37 cellular contexts compared by ENCODE assay signal in the genomic region with DNA sequence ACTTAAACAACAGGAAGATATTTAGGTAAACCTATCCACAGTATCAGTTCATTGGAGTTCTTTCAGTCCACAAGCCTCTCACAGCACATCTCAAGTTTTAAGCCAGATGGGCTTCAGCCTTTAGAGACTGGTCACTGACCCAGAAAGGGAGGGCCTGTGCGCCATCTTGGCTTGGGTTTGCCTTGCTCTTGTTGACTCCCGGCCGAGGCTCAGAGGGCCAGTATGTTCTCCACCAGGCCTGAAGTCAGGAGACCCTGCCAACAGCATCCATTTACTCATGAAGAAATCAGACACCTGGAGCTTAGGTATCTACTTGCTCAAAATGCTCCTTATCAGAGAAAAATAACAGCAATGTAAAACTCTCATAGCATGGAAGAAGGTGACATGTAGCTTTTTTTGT. TPM values are rescaled to one million over a fixed set of nuclear protein-coding genes. Genes with fewer than 3 reads are reported as not detected.
"Had no signal": no experiment of that assay in that cellular context is flagged by ENCODE, and none has a peak within 500 bp of the region (broad histone marks: within the 10 kb centered on the region; RNA-seq: fewer than 3 reads in every experiment).

No MANE protein-coding gene starts in this region.

- H3K9ac ChIP-seq: KMS-11 had no signal

- H3K9me3 Mint-ChIP-seq: activated naive CD4-positive, alpha-beta T cell treated with anti-CD3 and anti-CD28 coated beads for 36 hours; activated naive CD4-positive, alpha-beta T cell treated with anti-CD3 and anti-CD28 coated beads, Interleukin-2, amount 50 U/mL, for 72 hours; activated T-cell treated with anti-CD3 and anti-CD28 coated beads, Interleukin-2, amount 50 U/mL, for 24 hours; activated T-helper 2 cell treated with anti-CD3 and anti-CD28 coated beads, Interferon-gamma antibody, Interleukin-2, Interleukin-4, amounts not matched to agents 10 μg/mL and 5 μg/mL and 100 μg/mL, durations not matched to agents 14 hours and 24 hours and 36 hours; T-cell had no signal

- H3K27me3 ChIP-seq: Peyer's patch had no signal

- H3K4me3 ChIP-seq: adrenal gland, Peyer's patch had no signal

- DNase-seq: activated CD4-positive, alpha-beta T cell treated with anti-CD3 and anti-CD28 coated beads for 1 hour; activated CD4-positive, alpha-beta T cell treated with anti-CD3 and anti-CD28 coated beads for 48 hours; activated CD4-positive, alpha-beta T cell treated with anti-CD3 and anti-CD28 coated beads, Interleukin-2, amount 50 U/mL, for 4 hours; activated CD4-positive, CD25-positive, alpha-beta regulatory T cell; activated CD8-positive, alpha-beta T cell treated with anti-CD3 and anti-CD28 coated beads, Interleukin-2, amount 10 ng/mL, durations not matched to agents 7 days and 5 days; activated gamma-delta T cell; activated naive CD4-positive, alpha-beta T cell treated with anti-CD3 and anti-CD28 coated beads for 36 hours; activated T-cell treated with anti-CD3 and anti-CD28 coated beads, Interleukin-2, amount 50 U/mL, for 24 hours; adrenal gland; anterior cingulate cortex; brain microvascular endothelial cell; MM.1S; MV-4-11; NCI-H1092; NCI-H1436 treated with DMSO at 0.1 percent for 48 hours; NCI-H187; NCI-H2029 treated with DMSO at 0.1 percent for 48 hours; NCI-H2107; NCI-H2171; NCI-H510A; NCI-H526; NCI-H748 treated with DMSO at 0.1 percent for 48 hours; NK-92 treated with Interleukin-12 subunit alpha and Interleukin-12 subunit beta, amount 100 ng/mL, for 24 hours; PC-3; Peyer's patch; RPMI8226; SHP77 treated with DMSO at 0.1 percent for 48 hours; T-cell; T-helper 17 cell; T-helper 9 cell; WERI-Rb-1 had no signal

- H3K4me3 Mint-ChIP-seq: activated CD8-positive, alpha-beta T cell treated with anti-CD3 and anti-CD28 coated beads, Interleukin-2, amount 10 ng/mL, durations not matched to agents 7 days and 5 days; activated naive CD4-positive, alpha-beta T cell treated with anti-CD3 and anti-CD28 coated beads for 36 hours; activated T-cell treated with anti-CD3 and anti-CD28 coated beads, Interleukin-2, amount 50 U/mL, for 24 hours; T-cell; T-helper 17 cell had no signal

- H3K36me3 Mint-ChIP-seq: T-cell had no signal

- H3K36me3 ChIP-seq: adrenal gland, brain microvascular endothelial cell, Peyer's patch, WERI-Rb-1 had no signal

- H3K27ac Mint-ChIP-seq: activated CD8-positive, alpha-beta T cell treated with anti-CD3 and anti-CD28 coated beads, Interleukin-2, amount 10 ng/mL, durations not matched to agents 7 days and 5 days; activated naive CD4-positive, alpha-beta T cell treated with anti-CD3 and anti-CD28 coated beads for 36 hours; activated naive CD4-positive, alpha-beta T cell treated with anti-CD3 and anti-CD28 coated beads, Interleukin-2, amount 50 U/mL, for 72 hours; activated T-cell treated with anti-CD3 and anti-CD28 coated beads, Interleukin-2, amount 50 U/mL, for 24 hours; activated T-helper 2 cell treated with anti-CD3 and anti-CD28 coated beads, Interferon-gamma antibody, Interleukin-2, Interleukin-4, amounts not matched to agents 10 μg/mL and 5 μg/mL and 100 μg/mL, durations not matched to agents 14 hours and 24 hours and 36 hours; T-cell; T-helper 17 cell had no signal

- H3K9me3 ChIP-seq: adrenal gland, Peyer's patch had no signal

- H3K27ac ChIP-seq: adrenal gland, brain microvascular endothelial cell, KMS-11, WERI-Rb-1 had no signal

- ATAC-seq: activated CD8-positive, alpha-beta T cell treated with anti-CD3 and anti-CD28 coated beads, Interleukin-2, amount 10 ng/mL, durations not matched to agents 7 days and 5 days; activated naive CD4-positive, alpha-beta T cell treated with anti-CD3 and anti-CD28 coated beads, Interleukin-2, amount 50 U/mL, for 72 hours; PC-3; SK-N-SH treated with all-trans-retinoic acid at 6 μM for 48 hours; T-cell; T-helper 17 cell had no signal

- H3K4me1 ChIP-seq: adrenal gland had no signal

- H3K4me2 ChIP-seq: KMS-11 had no signal

RNA-seq across cellular contexts. Expression of a gene that starts 6.2 kb away (rescaled TPM):
- total RNA-seq: activated CD8-positive, alpha-beta T cell treated with anti-CD3 and anti-CD28 coated beads, Interleukin-2, amount 10 ng/mL, durations not matched to agents 7 days and 5 days; activated T-helper 2 cell treated with anti-CD3 and anti-CD28 coated beads, Interferon-gamma antibody, Interleukin-2, Interleukin-4, amounts not matched to agents 10 μg/mL and 5 μg/mL and 100 μg/mL, durations not matched to agents 14 hours and 24 hours and 36 hours; LHCN-M2; SK-MEL-5; T-helper 17 cell had no signal
